Comparison of ENCODE assay signal across 8 cellular contexts in genomic region chr12:105377077-105377476, GRCh38.
"Had no signal": no experiment of that assay in that cellular context is flagged by ENCODE, and none has a peak within 500 bp of the region (broad histone marks: within the 10 kb centered on the region; RNA-seq: fewer than 3 reads in every experiment).

No MANE protein-coding gene starts in this region.

- H3K36me3 Mint-ChIP-seq: IgD-negative memory B cell had no signal

- H3K27ac ChIP-seq: HL-60, KMS-11 had no signal

- H3K27me3 Mint-ChIP-seq: IgD-negative memory B cell had no signal

- FAIRE-seq: HepG2, HTR-8/SVneo had no signal

- ATAC-seq: HepG2 had no signal

- H3K27ac Mint-ChIP-seq: IgD-negative memory B cell had no signal

- H3K9me3 Mint-ChIP-seq: IgD-negative memory B cell had no signal

- DNase-seq: IMR-90, KBM-7, KG1 had no signal

- H3K4me2 ChIP-seq: KMS-11 had no signal

- H3K4me1 Mint-ChIP-seq: IgD-negative memory B cell had no signal

- H3K9ac ChIP-seq: KMS-11 had no signal

- H3K4me3 Mint-ChIP-seq: IgD-negative memory B cell had no signal
